ENCODE assay signal across 8 cellular contexts in the genomic region with DNA sequence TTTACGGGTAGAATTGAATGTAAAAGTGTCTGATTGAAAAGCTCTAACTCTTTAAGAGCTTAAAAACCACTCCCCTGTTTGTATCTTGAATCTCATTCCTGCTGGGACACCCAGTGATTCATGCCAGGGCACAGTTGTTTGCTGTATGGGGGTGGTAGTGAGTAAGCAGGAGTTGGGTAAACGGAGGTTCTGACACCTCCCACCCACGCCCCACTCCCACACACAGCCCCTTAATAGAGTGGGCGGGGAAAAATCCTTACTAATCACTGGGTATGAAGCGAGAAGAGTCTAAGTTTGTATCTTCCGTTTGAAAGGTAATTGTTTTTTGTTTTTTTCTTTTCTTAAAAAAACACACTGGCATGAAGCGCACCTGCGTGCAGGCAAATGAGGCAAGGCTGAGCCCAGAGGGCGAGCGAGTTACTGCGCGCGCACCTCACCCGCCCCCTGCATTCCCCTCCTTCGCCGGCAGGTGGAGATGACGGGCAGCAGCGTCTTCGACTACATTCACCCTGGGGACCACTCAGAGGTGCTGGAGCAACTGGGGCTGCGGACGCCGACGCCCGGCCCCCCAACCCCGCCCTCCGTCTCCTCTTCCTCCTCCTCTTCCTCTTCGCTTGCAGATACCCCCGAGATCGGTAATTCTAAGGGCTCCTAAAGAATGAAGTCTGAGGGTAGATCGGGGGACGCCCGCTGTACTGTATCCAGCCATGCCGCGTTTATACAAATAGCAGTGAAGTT. TPM values are rescaled to one million over a fixed set of nuclear protein-coding genes. Genes with fewer than 3 reads are reported as not detected.
DNase-seq lines count a peak whose midpoint lies in the region; ATAC-seq and TF ChIP-seq lines count a peak whose summit lies in the region.

No MANE protein-coding gene starts in this region.

- H3K27ac Mint-ChIP-seq in natural killer cell, result peak overlapping the region; percentile 70 to 73

- DNase-seq in DMS114 treated with DMSO at 0.1 percent for 48 hours (lab: John Stamatoyannopoulos, UW; ENCODE audit: unreplicated experiment), result peak; percentile 53
- peak; percentile 89 to 92 for DNase-seq in Kasumi-1 (lab: John Stamatoyannopoulos, UW)
- peak; percentile 88 for DNase-seq in RKO (ENCODE audit: low spot score)
- peak; percentile 94 to 96 for DNase-seq in activated T-helper 1 cell treated with anti-CD3 and anti-CD28 coated beads, Interleukin-2, amount 50 U/mL, for 16 hours (ENCODE audit: low read depth in 1 of 2, low spot score in 1 of 2)
- peak; percentile 86 for DNase-seq in fibroblast of mammary gland (ENCODE audit: low read depth)
- DNase-seq in natural killer cell, result peak; percentile 96
- DNase-seq in stimulated activated naive CD4-positive, alpha-beta T cell (lab: John Stamatoyannopoulos, UW), result peak; percentile 89 to 98 (median 94)

- peak overlapping the region; percentile 88 for H3K4me3 Mint-ChIP-seq in natural killer cell

- H3K9me3 Mint-ChIP-seq in natural killer cell, result no peaks in the 10 kb centered on the region

- H3K4me3 ChIP-seq in fibroblast of mammary gland (ENCODE audit: control insufficient read depth, low read depth, low read length), result peak overlapping the region; percentile 58

- peaks cover 0 to 14% of the 10 kb centered on the region in 2 donors for H3K27me3 Mint-ChIP-seq in natural killer cell (ENCODE audit: low read depth in 2 of 2)

- intact Hi-C loops in natural killer cell (cut with micrococcal nuclease), result loop anchor here (1.0 kb wide), 1 partner anchor 90 kb away; no protein-coding TSS in a partner anchor

- peaks cover 16 to 24% of the 10 kb centered on the region in 2 donors for H3K4me1 Mint-ChIP-seq in natural killer cell

- peak; percentile 74 for TF ChIP-seq CTCF in fibroblast of mammary gland (conservative IDR thresholded peaks at IDR 0.05; ENCODE audit: control insufficient read depth, insufficient read depth, low read depth, low read length)
- peak; percentile 98 for TF ChIP-seq CTCF in natural killer cell (IDR thresholded peaks at IDR 0.05)

- ATAC-seq in GM21576 (IDR thresholded peaks at IDR 0.05; ENCODE audit: unreplicated experiment) (peak; percentile 69), natural killer cell (peak; percentile 97 to 99 (median 97))

- H3K36me3 Mint-ChIP-seq in natural killer cell, result no peaks in the 10 kb centered on the region

RNA-seq across cellular contexts. Expression of a gene that starts 12.8 kb away (rescaled TPM):
- 10 to 100 TPM; 29.1 to 35.5 (median 31.3) TPM for total RNA-seq in natural killer cell

RNA-seq across cellular contexts. Expression of a gene that starts 16.0 kb away (rescaled TPM):
- under 1 TPM in 2 of 3 donors, not detected in 1; 0.64 to 0.65 TPM for total RNA-seq in natural killer cell

Comparison
In these comparisons a context has a peak if more than half of its experiments do, and no peak if none do; other contexts are left out.
1. Peak in every context shown above with its lines: DNase-seq, ATAC-seq and H3K4me3 ChIP-seq.